ENCODE assay signal across 19 cellular contexts in the genomic region with DNA sequence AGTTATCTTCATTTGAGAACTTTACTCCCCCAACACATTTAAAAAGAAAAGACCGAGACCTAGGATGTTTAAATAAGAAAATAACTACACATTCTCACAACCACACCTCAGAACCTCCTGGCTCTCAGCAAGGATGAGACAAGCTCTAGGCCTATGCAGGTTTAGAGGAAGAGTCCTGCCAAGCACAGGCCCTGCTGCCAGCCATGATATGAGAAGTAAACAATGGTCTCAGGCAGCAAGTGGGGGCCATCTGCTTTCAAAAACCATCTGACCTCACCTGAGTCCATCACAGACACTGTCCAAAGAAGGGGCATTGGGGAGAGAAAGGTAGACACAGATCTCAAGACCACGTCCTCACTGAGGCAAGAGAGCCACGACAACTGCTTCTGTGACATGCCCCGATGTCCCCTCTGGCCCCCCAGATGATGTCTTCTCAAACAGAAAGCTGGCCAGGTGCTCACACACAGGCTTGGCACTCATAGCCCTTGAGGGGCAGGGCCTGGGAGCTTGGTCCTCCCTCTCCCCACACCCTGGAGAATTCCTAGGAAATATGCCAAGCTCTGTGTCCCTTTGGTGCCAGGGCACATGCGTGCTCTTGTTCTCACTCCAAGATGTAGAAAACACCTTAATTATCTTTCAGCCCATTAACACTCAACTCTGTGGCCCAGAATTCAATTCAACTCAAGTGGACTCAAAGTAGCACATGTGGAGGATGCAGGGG.
DNase-seq lines count a peak whose midpoint lies in the region; ATAC-seq and TF ChIP-seq lines count a peak whose summit lies in the region.
"Had no signal": no experiment of that assay in that cellular context is flagged by ENCODE, and none has a peak within 500 bp of the region (broad histone marks: within the 10 kb centered on the region; RNA-seq: fewer than 3 reads in every experiment).

No MANE protein-coding gene starts in this region.

- H3K4me3 ChIP-seq in right atrium auricular region (no peak overlapping the region), upper lobe of right lung (no peak overlapping the region)
- H3K4me3 ChIP-seq: PC-9 had no signal

- H3K27ac ChIP-seq in right atrium auricular region (no peak overlapping the region), upper lobe of right lung (no peak overlapping the region)
- H3K27ac ChIP-seq: PC-9 had no signal

- H3K9me3 ChIP-seq in right atrium auricular region (no peaks in the 10 kb centered on the region), upper lobe of right lung (no peaks in the 10 kb centered on the region)

- no peaks in the 10 kb centered on the region for H3K36me3 ChIP-seq in right atrium auricular region
- H3K36me3 ChIP-seq in upper lobe of right lung: no peaks in the 10 kb centered on the region

- no peaks in the 10 kb centered on the region for H3K4me1 ChIP-seq in right atrium auricular region
- peaks cover 7% of the 10 kb centered on the region for H3K4me1 ChIP-seq in upper lobe of right lung

- TF ChIP-seq CTCF in right atrium auricular region (IDR thresholded peaks at IDR 0.05) (no peak), upper lobe of right lung (IDR thresholded peaks at IDR 0.05) (no peak)

- ATAC-seq in Right ventricle myocardium superior (ENCODE audit: poor library complexity): peak; percentile 46
- ATAC-seq in left ventricle myocardium superior: peak; percentile 40
- ATAC-seq in upper lobe of right lung: peak; percentile 51

- intact Hi-C loops in Right ventricle myocardium superior (cut with DNase I) (no loop called here), left ventricle myocardium superior (cut with micrococcal nuclease) (no loop called here), upper lobe of right lung (cut with DNase I) (no loop called here)

- DNase-seq in Right ventricle myocardium superior (no peak), right atrium auricular region (ENCODE audit: low spot score) (no peak), NCI-H2196 (lab: John Stamatoyannopoulos, UW; ENCODE audit: unreplicated experiment) (peak; percentile 27), left ventricle myocardium superior (no peak), upper lobe of right lung (no peak), NCI-H1105 treated with DMSO at 0.1 percent for 48 hours (lab: John Stamatoyannopoulos, UW) (no peak), iPS-NIHi11 (ENCODE audit: low spot score) (no peak), SK-N-DZ (ENCODE audit: low spot score) (no peak)
- DNase-seq: AML-193; CD8-positive, alpha-beta memory T cell; EL; Kasumi-1; NCI-H1436; NCI-H187 treated with DMSO at 0.1 percent for 48 hours; NCI-H2171 treated with DMSO at 0.1 percent for 48 hours; NCI-H446 treated with DMSO at 0.1 percent for 48 hours; NCI-H526 treated with DMSO at 0.1 percent for 48 hours; RPMI8226 had no signal

- H3K27me3 ChIP-seq in right atrium auricular region (no peaks in the 10 kb centered on the region), upper lobe of right lung (no peaks in the 10 kb centered on the region)
